10 cellular contexts compared by ENCODE assay signal in genomic region chrX:115592997-115593734, GRCh38. TPM values are rescaled to one million over a fixed set of nuclear protein-coding genes. Genes with fewer than 3 reads are reported as not detected.
DNase-seq lines count a peak whose midpoint lies in the region; ATAC-seq and TF ChIP-seq lines count a peak whose summit lies in the region.
"Had no signal": no experiment of that assay in that cellular context is flagged by ENCODE, and none has a peak within 500 bp of the region (broad histone marks: within the 10 kb centered on the region; RNA-seq: fewer than 3 reads in every experiment).

No MANE protein-coding gene starts in this region.

- DNase-seq in M059J (ENCODE audit: low read depth) (peak; percentile 77), coronary artery (ENCODE audit: low spot score) (no peak), kidney tubule cell (ENCODE audit: low spot score) (peak; percentile 53), tibial artery (no peak)
- DNase-seq: activated CD8-positive, alpha-beta T cell treated with anti-CD3 and anti-CD28 coated beads, Interleukin-2, amount 10 ng/mL, durations not matched to agents 7 days and 5 days; NCI-H2081; stimulated activated naive CD4-positive, alpha-beta T cell had no signal

- TF ChIP-seq CTCF in coronary artery (IDR thresholded peaks at IDR 0.05) (no peak), tibial artery (IDR thresholded peaks at IDR 0.05) (no peak)

- H3K4me3 ChIP-seq in coronary artery (peak overlapping the region; percentile 56), tibial artery (peak overlapping the region; percentile 45 to 52)

- no peaks in the 10 kb centered on the region for H3K27me3 ChIP-seq in tibial artery

- intact Hi-C loops in tibial artery (cut with DNase I; ENCODE audit: low total_unique reads) = no loop called here

- H3K27ac ChIP-seq in coronary artery (peak overlapping the region; percentile 65 to 83), tibial artery (peak overlapping the region; percentile 78 to 79)

- ATAC-seq in HG02870 (IDR thresholded peaks at IDR 0.05; ENCODE audit: unreplicated experiment) (no peak), GM21360 (IDR thresholded peaks at IDR 0.05; ENCODE audit: unreplicated experiment) (no peak), HG03565 (IDR thresholded peaks at IDR 0.05; ENCODE audit: unreplicated experiment) (no peak)
- ATAC-seq: activated CD8-positive, alpha-beta T cell treated with anti-CD3 and anti-CD28 coated beads, Interleukin-2, amount 10 ng/mL, durations not matched to agents 7 days and 5 days had no signal

- no peaks in the 10 kb centered on the region for H3K9me3 ChIP-seq in tibial artery

- H3K36me3 ChIP-seq in tibial artery = no peaks in the 10 kb centered on the region

- H3K4me1 ChIP-seq in tibial artery = peaks cover 0 to 72% (median 9%) of the 10 kb centered on the region in 4 donors

RNA-seq across cellular contexts. Expression of gene PLS3, which starts 32.2 kb away (rescaled TPM):
- total RNA-seq in M059J (2014; rRNA removed; shearing (Covaris generic)) = 418 and 544 TPM in 2 replicates

Comparison
In these comparisons a context has a peak if more than half of its experiments do, and no peak if none do; other contexts are left out.
1. DNase-seq: peak in M059J (single experiment) and kidney tubule cell (single experiment); none in coronary artery (single experiment) and tibial artery (0 of 2).